Comparison of ENCODE assay signal across 1 cellular context in genomic region chr15:64651573-64652260, GRCh38.
TF ChIP-seq lines count a peak whose summit lies in the region.

No MANE protein-coding gene starts in this region.

TF ChIP-seq in GM12878, 131 proteins besides CTCF, POLR2A, EP300 and RAD21 (continued from another document and continues in another):
- TF ChIP-seq CEBPZ (IDR thresholded peaks at IDR 0.05; ENCODE audit: low read depth, low read length) (no peak), FOXM1 (IDR thresholded peaks at IDR 0.05; ENCODE audit: low read depth, low read length) (no peak), TAF1 (IDR thresholded peaks at IDR 0.05; ENCODE audit: borderline replicate concordance, low read depth, low read length) (no peak), NFXL1 (IDR thresholded peaks at IDR 0.05; ENCODE audit: borderline replicate concordance) (no peak), POLR2AphosphoS2 (IDR thresholded peaks at IDR 0.05; ENCODE audit: low read depth, low read length) (no peak), ZSCAN29 (IDR thresholded peaks at IDR 0.05) (no peak), IRF5 (IDR thresholded peaks at IDR 0.05; ENCODE audit: borderline replicate concordance) (no peak), NFYA (IDR thresholded peaks at IDR 0.05; ENCODE audit: borderline replicate concordance, low read depth, low read length) (no peak), DPF2 (IDR thresholded peaks at IDR 0.05) (no peak; the same call in 1 of the 2 replicates), ASH2L (IDR thresholded peaks at IDR 0.05; ENCODE audit: borderline replicate concordance, low read depth) (no peak), ZBTB33 (IDR thresholded peaks at IDR 0.05) (no peak), USF1 (IDR thresholded peaks at IDR 0.05; ENCODE audit: borderline replicate concordance, extremely low read length, insufficient read depth, low read depth, low read length) (no peak), STAT1 (conservative IDR thresholded peaks at IDR 0.05) (no peak), CBFB (IDR thresholded peaks at IDR 0.05; ENCODE audit: low read depth) (no peak), RBBP5 (conservative IDR thresholded peaks at IDR 0.05) (no peak), MYB (IDR thresholded peaks at IDR 0.05; ENCODE audit: borderline replicate concordance, low read depth, low read length) (no peak), NR2C1 (IDR thresholded peaks at IDR 0.05) (no peak), ATF7 (IDR thresholded peaks at IDR 0.05; ENCODE audit: low read depth) (peak; percentile 77), ZNF217 (IDR thresholded peaks at IDR 0.05) (no peak), KLF5 (IDR thresholded peaks at IDR 0.05; ENCODE audit: partially characterized antibody) (no peak), JUND (IDR thresholded peaks at IDR 0.05; ENCODE audit: low read depth, low read length) (no peak), HDAC2 (IDR thresholded peaks at IDR 0.05) (no peak), SRF (IDR thresholded peaks at IDR 0.05; ENCODE audit: low read depth in 2 of 2, low read length in 2 of 2) (no peak), TCF3 (IDR thresholded peaks at IDR 0.05; ENCODE audit: borderline replicate concordance, insufficient read depth, low read depth, low read length) (0 out of 2 replicates have a peak, but pooled peaks have one; percentile 55), SREBF1 (IDR thresholded peaks at IDR 0.05; ENCODE audit: low read length) (no peak), IKZF1 (conservative IDR thresholded peaks at IDR 0.05) (peak; percentile 60), BMI1 (IDR thresholded peaks at IDR 0.05; ENCODE audit: borderline replicate concordance) (no peak), MTA2 (IDR thresholded peaks at IDR 0.05; ENCODE audit: low read depth) (peak; percentile 73), NR2F1 (conservative IDR thresholded peaks at IDR 0.05) (0 out of 2 replicates have a peak, but pooled peaks have one; percentile 64), NBN (IDR thresholded peaks at IDR 0.05) (peak; percentile 58; the same call in 1 of the 2 replicates), ZNF274 (IDR thresholded peaks at IDR 0.05; ENCODE audit: insufficient read depth, insufficient read length) (no peak), IRF3 (IDR thresholded peaks at IDR 0.05) (no peak), CREM (IDR thresholded peaks at IDR 0.05; ENCODE audit: low read depth) (no peak), MLLT1 (IDR thresholded peaks at IDR 0.05) (0 out of 2 replicates have a peak, but pooled peaks have one; percentile 46), SKIL (IDR thresholded peaks at IDR 0.05; ENCODE audit: low read depth, poor library complexity, severe bottlenecking) (peak; percentile 73), ZBTB11 (CRISPR knock-in tag; IDR thresholded peaks at IDR 0.05) (no peak), ZNF687 (IDR thresholded peaks at IDR 0.05) (peak; percentile 93), HDGF (IDR thresholded peaks at IDR 0.05) (no peak), JUNB (IDR thresholded peaks at IDR 0.05) (no peak), ZNF24 (IDR thresholded peaks at IDR 0.05) (no peak), ZNF622 (IDR thresholded peaks at IDR 0.05) (no peak), RELA (IDR thresholded peaks at IDR 0.05; ENCODE audit: borderline replicate concordance, partially characterized antibody) (no peak), STAT3 (IDR thresholded peaks at IDR 0.05; ENCODE audit: low read depth, low read length) (no peak), NFIC (IDR thresholded peaks at IDR 0.05; ENCODE audit: low read depth, low read length) (no peak), ZZZ3 (IDR thresholded peaks at IDR 0.05; ENCODE audit: control insufficient read depth, insufficient read length, low read depth) (no peak), SIX5 (IDR thresholded peaks at IDR 0.05; ENCODE audit: low read depth, low read length, severe bottlenecking) (no peak), WRNIP1 (IDR thresholded peaks at IDR 0.05; ENCODE audit: borderline replicate concordance, low read depth, low read length) (no peak), SMARCA5 (IDR thresholded peaks at IDR 0.05) (no peak)
